16 cellular contexts compared by ENCODE assay signal in genomic region chr1:30738040-30738441, GRCh38. TPM values are rescaled to one million over a fixed set of nuclear protein-coding genes. Genes with fewer than 3 reads are reported as not detected.
DNase-seq lines count a peak whose midpoint lies in the region; ATAC-seq and TF ChIP-seq lines count a peak whose summit lies in the region.
"Had no signal": no experiment of that assay in that cellular context is flagged by ENCODE, and none has a peak within 500 bp of the region (broad histone marks: within the 10 kb centered on the region; RNA-seq: fewer than 3 reads in every experiment).

No MANE protein-coding gene starts in this region.

- H3K4me1 ChIP-seq in HEK293 (ENCODE audit: control insufficient read depth, insufficient read depth, low read length) = no peaks in the 10 kb centered on the region

- H3K4me3 ChIP-seq in HEK293 (ENCODE audit: low read depth, low read length) = no peak overlapping the region
- H3K4me3 ChIP-seq: dorsolateral prefrontal cortex had no signal

- peaks cover 24 to 63% of the 10 kb centered on the region in 2 donors for H3K36me3 Mint-ChIP-seq in activated naive CD4-positive, alpha-beta T cell treated with anti-CD3 and anti-CD28 coated beads, Interleukin-2, amount 50 U/mL, for 72 hours
- H3K36me3 Mint-ChIP-seq in naive thymus-derived CD8-positive, alpha-beta T cell = peaks cover 8 to 88% (median 51%) of the 10 kb centered on the region in 3 donors

- peak overlapping the region; percentile 16 to 98 for H3K27ac Mint-ChIP-seq in activated naive CD4-positive, alpha-beta T cell treated with anti-CD3 and anti-CD28 coated beads, Interleukin-2, amount 50 U/mL, for 72 hours
- peak overlapping the region; percentile 63 to 99 (median 92) for H3K27ac Mint-ChIP-seq in naive thymus-derived CD8-positive, alpha-beta T cell

- no peaks in the 10 kb centered on the region for H3K36me3 ChIP-seq in HEK293 (ENCODE audit: control insufficient read depth in 2 of 2, insufficient read depth in 1 of 2, low read length in 2 of 2)

- no peaks in the 10 kb centered on the region for H3K9me3 ChIP-seq in HEK293 (ENCODE audit: control insufficient read depth, insufficient read depth, low read depth, low read length)

- POLR2A ChIA-PET in HEK293 (lab: Yijun Ruan, JAX) = no interaction called here
- POLR2A ChIA-PET in naive thymus-derived CD8-positive, alpha-beta T cell (lab: Charles Lee) = interaction anchor here (0.8 to 41.4 kb wide), 3 partner anchors 8 to 49 kb away, joined by 4 to 1432 read pairs (median 8); partner anchors contain the start of gene LAPTM5

- no peak overlapping the region for H3K27ac ChIP-seq in HEK293 (ENCODE audit: extremely low read depth, low read depth, low read length)
- H3K27ac ChIP-seq: dorsolateral prefrontal cortex, KMS-11, RWPE1 had no signal

- peak; percentile 27 for DNase-seq in NK-92 treated with Interleukin-12 subunit alpha and Interleukin-12 subunit beta, amount 100 ng/mL, for 24 hours (lab: John Stamatoyannopoulos, UW)
- DNase-seq in NK-92 (lab: John Stamatoyannopoulos, UW; ENCODE audit: unreplicated experiment) (no peak), EL (no peak), NCI-H510A (lab: John Stamatoyannopoulos, UW) (no peak), ecto neural progenitor cell (ENCODE audit: low spot score) (no peak)
- DNase-seq in activated naive CD4-positive, alpha-beta T cell treated with anti-CD3 and anti-CD28 coated beads, Interleukin-2, amount 50 U/mL, for 72 hours (ENCODE audit: low spot score in 2 of 2) = no peak
- no peak for DNase-seq in naive thymus-derived CD8-positive, alpha-beta T cell
- DNase-seq: 8988T, dorsolateral prefrontal cortex, NCI-H1694, NCI-H524, occipital lobe, substantia nigra had no signal

- H3K27me3 Mint-ChIP-seq in naive thymus-derived CD8-positive, alpha-beta T cell = no peaks in the 10 kb centered on the region

- peak overlapping the region in 2 of 10 donors; percentile 10 to 61 for H3K4me3 Mint-ChIP-seq in naive thymus-derived CD8-positive, alpha-beta T cell

- CTCF ChIA-PET in HEK293 (lab: Yijun Ruan, JAX) = interaction anchor here (1.1 kb wide), 1 partner anchor 47 kb away, joined by 5 read pairs; no protein-coding TSS in a partner anchor

- no peaks in the 10 kb centered on the region for H3K9me3 Mint-ChIP-seq in activated naive CD4-positive, alpha-beta T cell treated with anti-CD3 and anti-CD28 coated beads, Interleukin-2, amount 50 U/mL, for 72 hours
- H3K9me3 Mint-ChIP-seq in naive thymus-derived CD8-positive, alpha-beta T cell = peaks cover 0 to 3% (median 0%) of the 10 kb centered on the region in 9 donors

- peaks cover 38 to 66% (median 62%) of the 10 kb centered on the region in 4 donors for H3K4me1 Mint-ChIP-seq in naive thymus-derived CD8-positive, alpha-beta T cell

- TF ChIP-seq CTCF in HEK293 (tag by site-specific recombination; IDR thresholded peaks at IDR 0.05) = no peak

- peak in 1 of 2 donors; percentile 23 for ATAC-seq in activated naive CD4-positive, alpha-beta T cell treated with anti-CD3 and anti-CD28 coated beads, Interleukin-2, amount 50 U/mL, for 72 hours
- ATAC-seq in naive thymus-derived CD8-positive, alpha-beta T cell = no peak

TF ChIP-seq in HEK293, 187 proteins besides CTCF, POLR2A, EP300 and RAD21:
- TF ChIP-seq ZBTB10 (tag by site-specific recombination; IDR thresholded peaks at IDR 0.05) (no peak), SETDB1 (IDR thresholded peaks at IDR 0.05; ENCODE audit: insufficient read length, low read length) (peak; percentile 17)
TF ChIP-seq in HEK293: peak in this region for 1.

RNA-seq across cellular contexts. Expression of gene MATN1, which starts 14.7 kb away (rescaled TPM):
- total RNA-seq in activated naive CD4-positive, alpha-beta T cell treated with anti-CD3 and anti-CD28 coated beads, Interleukin-2, amount 50 U/mL, for 72 hours = under 1 TPM; 0.31 to 0.66 TPM
- total RNA-seq in naive thymus-derived CD8-positive, alpha-beta T cell = under 1 TPM; 0.47 to 0.96 TPM
- under 1 TPM in 1 of 3 donors, not detected in 2; 0.07 TPM for polyA plus RNA-seq in naive thymus-derived CD8-positive, alpha-beta T cell

RNA-seq across cellular contexts. Expression of gene LAPTM5, which starts 19.5 kb away (rescaled TPM):
- 100 to 1,000 TPM; 248 to 298 TPM for total RNA-seq in activated naive CD4-positive, alpha-beta T cell treated with anti-CD3 and anti-CD28 coated beads, Interleukin-2, amount 50 U/mL, for 72 hours
- total RNA-seq in naive thymus-derived CD8-positive, alpha-beta T cell = 100 to 1,000 TPM; 565 to 585 TPM
- polyA plus RNA-seq in naive thymus-derived CD8-positive, alpha-beta T cell = 100 to 1,000 TPM; 534 to 602 (median 561) TPM
